Comparison of ENCODE assay signal across 8 cellular contexts in genomic region chr1:234980657-234981396, GRCh38.
DNase-seq lines count a peak whose midpoint lies in the region; ATAC-seq and TF ChIP-seq lines count a peak whose summit lies in the region.

No MANE protein-coding gene starts in this region.

- H3K27me3 ChIP-seq in CD8-positive, alpha-beta T cell (ENCODE audit: insufficient read depth, low read length) = no peaks in the 10 kb centered on the region
- H3K27me3 ChIP-seq in GM23248 (replicated peaks; ENCODE audit: insufficient read depth) = no peaks in the 10 kb centered on the region

- CTCF ChIA-PET in CD8-positive, alpha-beta T cell (lab: Charles Lee) = interaction anchor here (1.3 kb wide), 1 partner anchor 9 kb away, joined by 3 read pairs; no protein-coding TSS in a partner anchor
- CTCF ChIA-PET in OCI-LY7 (lab: Charles Lee; ENCODE audit: unreplicated experiment) = interaction anchor here (0.6 to 1.4 kb wide), 3 partner anchors 16 to 514 kb away, joined by 3 to 4 read pairs (median 3); no protein-coding TSS in a partner anchor

- intact Hi-C loops in CD8-positive, alpha-beta T cell (cut with DNase I, micrococcal nuclease) = loop anchor here in 1 of 2 experiments (2.0 kb wide), 1 partner anchor 30 kb away; no protein-coding TSS in a partner anchor
- intact Hi-C loops in OCI-LY7 (cut with micrococcal nuclease; ENCODE audit: unreplicated experiment) = no loop called here

- peaks cover 66% of the 10 kb centered on the region for H3F3A ChIP-seq in GM23248 (ENCODE audit: insufficient read depth)

- H2AFZ ChIP-seq in GM23248 (peak overlapping the region; percentile 46), OCI-LY7 (ENCODE audit: low read length) (peak overlapping the region; percentile 76)

- H3K9me3 Mint-ChIP-seq in CD8-positive, alpha-beta T cell = no peaks in the 10 kb centered on the region
- no peaks in the 10 kb centered on the region for H3K9me3 Mint-ChIP-seq in activated T-cell treated with anti-CD3 and anti-CD28 coated beads, Interleukin-2, amount 50 U/mL, for 24 hours

- H3K36me3 Mint-ChIP-seq in CD8-positive, alpha-beta T cell = no peaks in the 10 kb centered on the region
- peaks cover 4% of the 10 kb centered on the region for H3K36me3 Mint-ChIP-seq in activated T-cell treated with anti-CD3 and anti-CD28 coated beads, Interleukin-2, amount 50 U/mL, for 24 hours (ENCODE audit: low read depth)

- ATAC-seq in CD8-positive, alpha-beta T cell = peak; percentile 61
- ATAC-seq in omental fat pad (ENCODE audit: low FRiP score) = peak; percentile 87

- POLR2A ChIA-PET in CD8-positive, alpha-beta T cell (lab: Charles Lee) = interaction anchor here (1.3 to 3.2 kb wide), 2 partner anchors 25 to 371 kb away, joined by 4 to 17 read pairs; partner anchors contain the start of gene IRF2BP2
- POLR2A ChIA-PET in OCI-LY7 (lab: Charles Lee) = interaction anchor here (1.2 to 8.0 kb wide), 6 partner anchors 8 to 102 kb away, joined by 3 to 120 read pairs (median 11); no protein-coding TSS in a partner anchor

- no peaks in the 10 kb centered on the region for H3K9me2 ChIP-seq in GM23248 (ENCODE audit: insufficient read depth)
- no peaks in the 10 kb centered on the region for H3K9me2 ChIP-seq in OCI-LY7 (ENCODE audit: insufficient read depth, low read length)

- H3K27ac ChIP-seq in CD8-positive, alpha-beta T cell (ENCODE audit: low read depth, low read length) = no peak overlapping the region
- peak overlapping the region; percentile 99 for H3K27ac ChIP-seq in GM23248
- peak overlapping the region; percentile 92 for H3K27ac ChIP-seq in OCI-LY7 (ENCODE audit: low read depth, low read length, poor library complexity, severe bottlenecking)
- peak overlapping the region; percentile 63 for H3K27ac ChIP-seq in temporal lobe (ENCODE audit: low read depth, low read length)

- H3K36me3 ChIP-seq in CD8-positive, alpha-beta T cell (ENCODE audit: insufficient read depth, low read length) = no peaks in the 10 kb centered on the region
- H3K36me3 ChIP-seq in GM23248 (ENCODE audit: low read depth) = no peaks in the 10 kb centered on the region
- no peaks in the 10 kb centered on the region for H3K36me3 ChIP-seq in OCI-LY7 (ENCODE audit: insufficient read depth, low read length)

- H3K4me3 Mint-ChIP-seq in CD8-positive, alpha-beta T cell = peak overlapping the region; percentile 36
- peak overlapping the region; percentile 78 for H3K4me3 Mint-ChIP-seq in activated T-cell treated with anti-CD3 and anti-CD28 coated beads, Interleukin-2, amount 50 U/mL, for 24 hours

- no peak for TF ChIP-seq CTCF in CD8-positive, alpha-beta T cell (IDR thresholded peaks at IDR 0.05)
- TF ChIP-seq CTCF in OCI-LY7 (conservative IDR thresholded peaks at IDR 0.05; ENCODE audit: low read length) (no peak), fibroblast of mammary gland (conservative IDR thresholded peaks at IDR 0.05; ENCODE audit: control insufficient read depth, insufficient read depth, low read depth, low read length) (no peak), omental fat pad (IDR thresholded peaks at IDR 0.05) (no peak)

- BruUV-seq in OCI-LY7 (replicated peaks; lab: Mats Ljungman, UMichigan) = no TSS peak

- in situ Hi-C loops in GM23248 (cut with MboI) = loop anchor here (10.0 kb wide), 2 partner anchors 256 to 366 kb away; partner anchors contain the start of gene IRF2BP2

- H3K27ac Mint-ChIP-seq in CD8-positive, alpha-beta T cell = peak overlapping the region; percentile 81
- peak overlapping the region; percentile 98 for H3K27ac Mint-ChIP-seq in activated T-cell treated with anti-CD3 and anti-CD28 coated beads, Interleukin-2, amount 50 U/mL, for 24 hours

- peak overlapping the region; percentile 83 for H3K9ac ChIP-seq in GM23248

- H4K20me1 ChIP-seq in GM23248 (ENCODE audit: insufficient read depth) (no peaks in the 10 kb centered on the region), OCI-LY7 (ENCODE audit: insufficient read depth, low read length) (no peaks in the 10 kb centered on the region)

- DNase-seq in CD8-positive, alpha-beta T cell = peak in 5 of 7 experiments; percentile 38 to 68 (median 60)
- DNase-seq in GM23248 (peak; percentile 98), OCI-LY7 (ENCODE audit: low spot score) (peak; percentile 53), fibroblast of mammary gland (ENCODE audit: low read depth) (peak; percentile 98), omental fat pad (ENCODE audit: low spot score) (peak; percentile 70), cerebellar cortex (ENCODE audit: low spot score) (no peak)
- peak; percentile 79 for DNase-seq in activated T-cell treated with anti-CD3 and anti-CD28 coated beads, Interleukin-2, amount 50 U/mL, for 24 hours

- H3K4me1 Mint-ChIP-seq in CD8-positive, alpha-beta T cell (ENCODE audit: low read depth) = peaks cover 48% of the 10 kb centered on the region
- peaks cover 85% of the 10 kb centered on the region for H3K4me1 Mint-ChIP-seq in activated T-cell treated with anti-CD3 and anti-CD28 coated beads, Interleukin-2, amount 50 U/mL, for 24 hours (ENCODE audit: low read depth)

- H3K4me2 ChIP-seq in GM23248 (ENCODE audit: unreplicated experiment) = peak overlapping the region; percentile 74
- H3K4me2 ChIP-seq in OCI-LY7 (ENCODE audit: low read length) = peak overlapping the region; percentile 89

- H3K4me1 ChIP-seq in CD8-positive, alpha-beta T cell (ENCODE audit: insufficient read depth, low read length) = peaks cover 35% of the 10 kb centered on the region
- peaks cover 67% of the 10 kb centered on the region for H3K4me1 ChIP-seq in GM23248 (ENCODE audit: insufficient read depth)
- peaks cover 70% of the 10 kb centered on the region for H3K4me1 ChIP-seq in OCI-LY7 (ENCODE audit: insufficient read depth, low read length, poor library complexity, severe bottlenecking)

- H3K79me2 ChIP-seq in GM23248 (ENCODE audit: insufficient read depth) (no peaks in the 10 kb centered on the region), OCI-LY7 (ENCODE audit: insufficient read depth, low read depth, low read length) (no peaks in the 10 kb centered on the region)

- H3K27me3 Mint-ChIP-seq in CD8-positive, alpha-beta T cell (ENCODE audit: low read depth) = no peaks in the 10 kb centered on the region
- no peaks in the 10 kb centered on the region for H3K27me3 Mint-ChIP-seq in activated T-cell treated with anti-CD3 and anti-CD28 coated beads, Interleukin-2, amount 50 U/mL, for 24 hours

- H3K4me3 ChIP-seq in CD8-positive, alpha-beta T cell (ENCODE audit: low read depth, low read length) = no peak overlapping the region
- H3K4me3 ChIP-seq in GM23248 (peak overlapping the region; percentile 31), OCI-LY7 (ENCODE audit: low read depth, low read length, poor library complexity, severe bottlenecking) (no peak overlapping the region), fibroblast of mammary gland (ENCODE audit: control insufficient read depth, low read depth, low read length) (no peak overlapping the region)

- no peaks in the 10 kb centered on the region for H3K9me3 ChIP-seq in CD8-positive, alpha-beta T cell (ENCODE audit: low read length)
- H3K9me3 ChIP-seq in GM23248 (ENCODE audit: low read depth) (no peaks in the 10 kb centered on the region), OCI-LY7 (ENCODE audit: low read length) (no peaks in the 10 kb centered on the region)

- 2 to 4% methylated on average over 18 of the region's 18 CpGs for WGBS in GM23248 (ENCODE audit: low coverage in 1 of 2, low lambda C conversion rate in 2 of 2, missing lambda C conversion rate in 2 of 2), 2 experiments
